Comparison of ENCODE assay signal across 1 cellular context in genomic region chr19:18292460-18292809, GRCh38.
A peak's percentile ranks its signal among the peaks of the same experiment; 100 is the strongest.
TF ChIP-seq lines count a peak whose summit lies in the region.

No MANE protein-coding gene starts in this region.

TF ChIP-seq in K562, 482 proteins besides CTCF, POLR2A, EP300 and RAD21 (continued from another document):
- TF ChIP-seq ZBTB2 (IDR thresholded peaks at IDR 0.05) = 0 out of 2 replicates have a peak, but pooled peaks have one; percentile 11
- no peak for TF ChIP-seq HDAC2 (IDR thresholded peaks at IDR 0.05)
- peak; percentile 12; the same call in 1 of the 2 replicates for TF ChIP-seq PML (IDR thresholded peaks at IDR 0.05; ENCODE audit: low read length)
- TF ChIP-seq ZFP1 (CRISPR knock-in tag; IDR thresholded peaks at IDR 0.05) = no peak
- TF ChIP-seq E2F8 (IDR thresholded peaks at IDR 0.05; ENCODE audit: low read depth, partially characterized antibody) = no peak
- 0 out of 2 replicates have a peak, but pooled peaks have one; percentile 37 for TF ChIP-seq KLF6 (CRISPR knock-in tag; IDR thresholded peaks at IDR 0.05; ENCODE audit: borderline replicate concordance)
- TF ChIP-seq, protein P1, sequence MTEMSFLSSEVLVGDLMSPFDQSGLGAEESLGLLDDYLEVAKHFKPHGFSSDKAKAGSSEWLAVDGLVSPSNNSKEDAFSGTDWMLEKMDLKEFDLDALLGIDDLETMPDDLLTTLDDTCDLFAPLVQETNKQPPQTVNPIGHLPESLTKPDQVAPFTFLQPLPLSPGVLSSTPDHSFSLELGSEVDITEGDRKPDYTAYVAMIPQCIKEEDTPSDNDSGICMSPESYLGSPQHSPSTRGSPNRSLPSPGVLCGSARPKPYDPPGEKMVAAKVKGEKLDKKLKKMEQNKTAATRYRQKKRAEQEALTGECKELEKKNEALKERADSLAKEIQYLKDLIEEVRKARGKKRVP (CRISPR knock-in tag; IDR thresholded peaks at IDR 0.05) = no peak
- TF ChIP-seq SAP30 (IDR thresholded peaks at IDR 0.05; ENCODE audit: borderline replicate concordance, insufficient read depth, low read depth, low read length, poor library complexity, severe bottlenecking) = no peak
- TF ChIP-seq ZNF507 (tag; conservative IDR thresholded peaks at IDR 0.05) = no peak
- no peak for TF ChIP-seq KLF13 (tag; IDR thresholded peaks at IDR 0.05; ENCODE audit: borderline replicate concordance, low read depth)
- no peak for TF ChIP-seq IFI16 (CRISPR knock-in tag; IDR thresholded peaks at IDR 0.05)
- no peak for TF ChIP-seq BRD9 (IDR thresholded peaks at IDR 0.05; ENCODE audit: low read depth, partially characterized antibody)
- no peak for TF ChIP-seq CBX8 (IDR thresholded peaks at IDR 0.05; ENCODE audit: borderline replicate concordance, extremely low read depth, low read depth, low read length, poor library complexity, severe bottlenecking)
- no peak for TF ChIP-seq GMEB1 (CRISPR knock-in tag; IDR thresholded peaks at IDR 0.05)
- TF ChIP-seq FIP1L1 (IDR thresholded peaks at IDR 0.05; ENCODE audit: low read depth, low read length, poor library complexity, severe bottlenecking) = peak; percentile 18
- no peak for TF ChIP-seq TEAD2 (tag; IDR thresholded peaks at IDR 0.05)
- TF ChIP-seq WHSC1 (IDR thresholded peaks at IDR 0.05; ENCODE audit: low read length) = no peak
- TF ChIP-seq ZNF143 (CRISPR knock-in tag; IDR thresholded peaks at IDR 0.05) = no peak
- no peak for TF ChIP-seq TCFL5 (CRISPR knock-in tag; conservative IDR thresholded peaks at IDR 0.05)
- no peak for TF ChIP-seq ZNF384 (IDR thresholded peaks at IDR 0.05; ENCODE audit: low read depth, low read length)
- TF ChIP-seq, protein P2, sequence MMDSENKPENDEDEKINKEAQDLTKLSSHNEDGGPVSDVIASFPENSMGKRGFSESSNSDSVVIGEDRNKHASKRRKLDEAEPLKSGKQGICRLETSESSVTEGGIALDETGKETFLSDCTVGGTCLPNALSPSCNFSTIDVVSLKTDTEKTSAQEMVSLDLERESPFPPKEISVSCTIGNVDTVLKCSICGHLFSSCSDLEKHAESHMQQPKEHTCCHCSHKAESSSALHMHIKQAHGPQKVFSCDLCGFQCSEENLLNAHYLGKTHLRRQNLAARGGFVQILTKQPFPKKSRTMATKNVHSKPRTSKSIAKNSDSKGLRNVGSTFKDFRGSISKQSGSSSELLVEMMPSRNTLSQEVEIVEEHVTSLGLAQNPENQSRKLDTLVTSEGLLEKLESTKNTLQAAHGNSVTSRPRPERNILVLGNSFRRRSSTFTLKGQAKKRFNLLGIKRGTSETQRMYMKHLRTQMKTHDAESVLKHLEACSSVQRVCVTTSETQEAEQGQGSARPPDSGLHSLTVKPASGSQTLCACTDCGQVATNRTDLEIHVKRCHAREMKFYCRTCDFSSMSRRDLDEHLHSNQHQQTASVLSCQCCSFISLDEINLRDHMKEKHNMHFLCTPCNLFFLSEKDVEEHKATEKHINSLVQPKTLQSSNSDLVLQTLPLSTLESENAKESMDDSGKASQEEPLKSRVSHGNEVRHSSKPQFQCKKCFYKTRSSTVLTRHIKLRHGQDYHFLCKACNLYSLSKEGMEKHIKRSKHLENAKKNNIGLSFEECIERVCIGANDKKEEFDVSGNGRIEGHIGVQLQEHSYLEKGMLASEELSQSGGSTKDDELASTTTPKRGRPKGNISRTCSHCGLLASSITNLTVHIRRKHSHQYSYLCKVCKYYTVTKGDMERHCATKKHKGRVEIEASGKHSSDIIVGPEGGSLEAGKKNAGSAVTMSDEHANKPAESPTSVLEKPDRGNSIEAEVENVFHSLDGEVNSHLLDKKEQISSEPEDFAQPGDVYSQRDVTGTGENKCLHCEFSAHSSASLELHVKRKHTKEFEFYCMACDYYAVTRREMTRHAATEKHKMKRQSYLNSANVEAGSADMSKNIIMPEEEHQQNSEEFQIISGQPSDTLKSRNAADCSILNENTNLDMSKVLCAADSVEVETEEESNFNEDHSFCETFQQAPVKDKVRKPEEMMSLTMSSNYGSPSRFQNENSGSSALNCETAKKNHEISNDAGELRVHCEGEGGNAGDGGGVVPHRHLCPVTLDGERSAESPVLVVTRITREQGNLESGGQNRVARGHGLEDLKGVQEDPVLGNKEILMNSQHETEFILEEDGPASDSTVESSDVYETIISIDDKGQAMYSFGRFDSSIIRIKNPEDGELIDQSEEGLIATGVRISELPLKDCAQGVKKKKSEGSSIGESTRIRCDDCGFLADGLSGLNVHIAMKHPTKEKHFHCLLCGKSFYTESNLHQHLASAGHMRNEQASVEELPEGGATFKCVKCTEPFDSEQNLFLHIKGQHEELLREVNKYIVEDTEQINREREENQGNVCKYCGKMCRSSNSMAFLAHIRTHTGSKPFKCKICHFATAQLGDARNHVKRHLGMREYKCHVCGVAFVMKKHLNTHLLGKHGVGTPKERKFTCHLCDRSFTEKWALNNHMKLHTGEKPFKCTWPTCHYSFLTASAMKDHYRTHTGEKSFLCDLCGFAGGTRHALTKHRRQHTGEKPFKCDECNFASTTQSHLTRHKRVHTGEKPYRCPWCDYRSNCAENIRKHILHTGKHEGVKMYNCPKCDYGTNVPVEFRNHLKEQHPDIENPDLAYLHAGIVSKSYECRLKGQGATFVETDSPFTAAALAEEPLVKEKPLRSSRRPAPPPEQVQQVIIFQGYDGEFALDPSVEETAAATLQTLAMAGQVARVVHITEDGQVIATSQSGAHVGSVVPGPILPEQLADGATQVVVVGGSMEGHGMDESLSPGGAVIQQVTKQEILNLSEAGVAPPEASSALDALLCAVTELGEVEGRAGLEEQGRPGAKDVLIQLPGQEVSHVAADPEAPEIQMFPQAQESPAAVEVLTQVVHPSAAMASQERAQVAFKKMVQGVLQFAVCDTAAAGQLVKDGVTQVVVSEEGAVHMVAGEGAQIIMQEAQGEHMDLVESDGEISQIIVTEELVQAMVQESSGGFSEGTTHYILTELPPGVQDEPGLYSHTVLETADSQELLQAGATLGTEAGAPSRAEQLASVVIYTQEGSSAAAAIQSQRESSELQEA (IDR thresholded peaks at IDR 0.05; ENCODE audit: low read depth) = no peak
- TF ChIP-seq HLTF (IDR thresholded peaks at IDR 0.05) = no peak
